In the genomic region with DNA sequence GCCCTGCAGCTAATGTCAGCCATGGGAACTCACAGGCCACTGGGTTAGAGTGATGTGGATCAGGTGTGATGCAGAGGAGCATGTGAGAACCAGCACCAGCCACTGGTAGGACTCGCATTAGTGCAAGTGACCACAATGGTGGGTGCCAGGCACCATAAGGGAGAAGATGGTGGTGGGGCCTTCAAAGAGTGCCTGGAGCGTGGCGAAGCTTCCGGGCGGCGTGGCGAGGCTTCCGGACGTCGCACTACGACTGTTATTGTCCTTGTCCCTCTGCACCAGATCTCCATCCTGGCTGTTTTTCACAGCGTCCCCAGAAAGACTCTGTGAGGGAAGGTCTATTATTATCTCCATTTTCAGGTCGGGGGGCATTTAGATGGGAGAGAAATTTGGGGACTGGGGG, we compare ENCODE assay signal across 30 cellular contexts. TPM values are rescaled to one million over a fixed set of nuclear protein-coding genes. Genes with fewer than 3 reads are reported as not detected.
"Had no signal": no experiment of that assay in that cellular context is flagged by ENCODE, and none has a peak within 500 bp of the region (broad histone marks: within the 10 kb centered on the region; RNA-seq: fewer than 3 reads in every experiment).

No MANE protein-coding gene starts in this region.

- H3K36me3 ChIP-seq: colonic mucosa, gastrocnemius medialis, neural progenitor cell, spleen, thoracic aorta, tibial nerve, upper lobe of left lung had no signal

- H3K27me3 ChIP-seq: gastrocnemius medialis, neural progenitor cell had no signal

- H3K4me3 ChIP-seq: colonic mucosa, gastrocnemius medialis, lung, neural progenitor cell, psoas muscle, skin epidermis, spleen, thoracic aorta, tibial nerve, upper lobe of left lung had no signal

- FAIRE-seq: urothelium cell line had no signal

- ATAC-seq: esophagus mucosa; gastrocnemius medialis; natural killer cell; psoas muscle; right cardiac atrium; stimulated activated naive B cell treated with anti-CD40 and anti-IgM and Interleukin-4, amounts not matched to agents 10 μg/mL and 1 μg/mL and 100 μg/mL, for 72 hours had no signal

- H3K9ac ChIP-seq: neural progenitor cell had no signal

- H3K4me3 Mint-ChIP-seq: dendritic cell treated with granulocyte-macrophage colony-stimulating factor and Interleukin-4, amounts not matched to agents 40 ng/mL and 50 ng/mL, for 4 days; endodermal cell; memory B cell; natural killer cell; neural progenitor cell; stimulated activated naive B cell treated with anti-CD40 and anti-IgM and Interleukin-4, amounts not matched to agents 10 μg/mL and 1 μg/mL and 100 μg/mL, for 72 hours; stimulated activated naive CD8-positive, alpha-beta T cell treated with anti-CD3 and anti-CD28 coated beads, Interleukin-15, Interleukin-2, amounts not matched to agents 100 ng/mL and 50 ng/mL, for 24 hours had no signal

- H3K27me3 Mint-ChIP-seq: memory B cell; stimulated activated naive CD8-positive, alpha-beta T cell treated with anti-CD3 and anti-CD28 coated beads, Interleukin-15, Interleukin-2, amounts not matched to agents 100 ng/mL and 50 ng/mL, for 24 hours had no signal

- H3K4me2 ChIP-seq: neural progenitor cell had no signal

- H2AFZ ChIP-seq: neural progenitor cell had no signal

- H3K36me3 Mint-ChIP-seq: memory B cell; natural killer cell; neural progenitor cell; stimulated activated naive B cell treated with anti-CD40 and anti-IgM and Interleukin-4, amounts not matched to agents 10 μg/mL and 1 μg/mL and 100 μg/mL, for 72 hours had no signal

- H3K9me3 ChIP-seq: colonic mucosa, gastrocnemius medialis, psoas muscle, spleen, thoracic aorta, tibial nerve, upper lobe of left lung had no signal

- H3K9me3 Mint-ChIP-seq: dendritic cell treated with granulocyte-macrophage colony-stimulating factor and Interleukin-4, amounts not matched to agents 40 ng/mL and 50 ng/mL, for 4 days; endodermal cell; memory B cell; natural killer cell; neural progenitor cell; stimulated activated naive B cell treated with anti-CD40 and anti-IgM and Interleukin-4, amounts not matched to agents 10 μg/mL and 1 μg/mL and 100 μg/mL, for 72 hours; stimulated activated naive CD8-positive, alpha-beta T cell treated with anti-CD3 and anti-CD28 coated beads, Interleukin-15, Interleukin-2, amounts not matched to agents 100 ng/mL and 50 ng/mL, for 24 hours had no signal

- H3K27ac Mint-ChIP-seq: dendritic cell treated with granulocyte-macrophage colony-stimulating factor and Interleukin-4, amounts not matched to agents 40 ng/mL and 50 ng/mL, for 4 days; endodermal cell; memory B cell; natural killer cell; stimulated activated naive B cell treated with anti-CD40 and anti-IgM and Interleukin-4, amounts not matched to agents 10 μg/mL and 1 μg/mL and 100 μg/mL, for 72 hours; stimulated activated naive CD8-positive, alpha-beta T cell treated with anti-CD3 and anti-CD28 coated beads, Interleukin-15, Interleukin-2, amounts not matched to agents 100 ng/mL and 50 ng/mL, for 24 hours had no signal

- DNase-seq: colonic mucosa; effector CD8-positive, alpha-beta T cell; endodermal cell; foreskin fibroblast; gastrocnemius medialis; head of caudate nucleus; natural killer cell; nucleus accumbens; psoas muscle; spleen; stimulated activated CD4-positive, alpha-beta T cell treated with anti-CD3 and anti-CD28 coated beads, Interleukin-4, amount 100 ng/mL, for 4 hours; stimulated activated naive B cell treated with anti-CD40 and anti-IgM and Interleukin-4, amounts not matched to agents 10 μg/mL and 1 μg/mL and 100 μg/mL, for 72 hours; upper lobe of left lung had no signal

- H3K27ac ChIP-seq: colonic mucosa, epithelial cell of prostate, gastrocnemius medialis, neural progenitor cell, psoas muscle, skin epidermis, spleen, thoracic aorta, tibial nerve, upper lobe of left lung had no signal

RNA-seq across cellular contexts. Expression of a gene that starts 43.9 kb away (rescaled TPM):
- total RNA-seq: colonic mucosa, esophagus mucosa, gastrocnemius medialis, glomerular endothelial cell, osteocyte, renal cortical epithelial cell had no signal
- polyA plus RNA-seq: keratinocyte, liver, psoas muscle, right cardiac atrium had no signal
